ENCODE assay signal across 8 cellular contexts in the genomic region with DNA sequence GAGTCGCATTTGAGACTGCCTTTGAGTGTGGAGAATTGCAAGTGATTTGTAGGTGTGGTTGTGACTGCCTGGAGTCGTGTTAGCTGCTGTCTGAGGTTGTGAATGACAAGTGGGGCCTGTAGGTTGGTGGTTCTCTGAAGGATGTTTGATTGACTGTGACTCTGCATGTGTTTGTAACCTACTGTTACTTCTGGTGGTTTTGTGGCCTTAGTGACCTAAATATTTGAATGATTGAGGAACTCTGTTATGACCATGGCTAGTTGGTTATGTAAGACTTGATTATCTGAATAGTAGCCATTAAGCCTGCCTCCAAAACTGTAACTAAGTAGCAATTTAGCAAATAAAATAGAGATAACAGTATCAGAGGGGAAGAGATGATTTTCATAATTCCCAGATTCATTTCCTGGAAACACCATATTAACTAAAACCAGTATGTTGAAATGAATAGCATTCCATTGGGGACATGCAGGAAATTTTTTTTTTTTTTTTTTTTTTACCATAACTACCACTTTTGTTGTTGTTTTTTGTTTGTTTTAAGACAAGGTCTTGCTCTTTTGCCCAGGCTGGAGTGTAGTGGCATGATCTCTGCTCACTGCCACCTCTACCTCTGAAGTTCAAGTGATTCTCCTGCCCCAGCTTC. TPM values are rescaled to one million over a fixed set of nuclear protein-coding genes. Genes with fewer than 3 reads are reported as not detected.
DNase-seq lines count a peak whose midpoint lies in the region; ATAC-seq and TF ChIP-seq lines count a peak whose summit lies in the region.

No MANE protein-coding gene starts in this region.

- ATAC-seq in right cardiac atrium: no peak
- ATAC-seq in GM21528 (IDR thresholded peaks at IDR 0.05; ENCODE audit: low FRiP score, unreplicated experiment): no peak
- no peak for ATAC-seq in HG03469 (IDR thresholded peaks at IDR 0.05; ENCODE audit: unreplicated experiment)

- in situ Hi-C loops in GM23248 (cut with MboI): no loop called here

- H3K9me3 ChIP-seq in GM23248 (ENCODE audit: low read depth) (no peaks in the 10 kb centered on the region), right cardiac atrium (ENCODE audit: control insufficient read depth, low read length) (no peaks in the 10 kb centered on the region), smooth muscle cell (replicated peaks; ENCODE audit: low read depth) (no peaks in the 10 kb centered on the region)

- TF ChIP-seq CTCF in BJ (IDR thresholded peaks at IDR 0.05; ENCODE audit: insufficient read depth, low read depth, low read length) (no peak), WI38 (IDR thresholded peaks at IDR 0.05; ENCODE audit: low read depth, low read length) (no peak), smooth muscle cell (IDR thresholded peaks at IDR 0.05; ENCODE audit: borderline replicate concordance, insufficient read depth, poor library complexity, severe bottlenecking) (no peak)

- H3K79me2 ChIP-seq in GM23248 (ENCODE audit: insufficient read depth): peaks cover 32% of the 10 kb centered on the region
- H3K79me2 ChIP-seq in smooth muscle cell (ENCODE audit: low read depth): no peaks in the 10 kb centered on the region

- 0 out of 2 replicates have a peak, but pooled peaks cover 4% of the 10 kb centered on the region for H3K4me1 ChIP-seq in GM23248 (ENCODE audit: insufficient read depth)
- H3K4me1 ChIP-seq in right cardiac atrium (ENCODE audit: control insufficient read depth, insufficient read depth, low read length): peaks cover 1% of the 10 kb centered on the region
- peaks cover 5% of the 10 kb centered on the region for H3K4me1 ChIP-seq in smooth muscle cell (ENCODE audit: low read depth)

- WGBS in GM23248 (ENCODE audit: low coverage in 1 of 2, low lambda C conversion rate in 2 of 2, missing lambda C conversion rate in 2 of 2), 2 experiments: 3 to 4% methylated on average over 2 of the region's 2 CpGs
- 3% methylated on average over 2 of the region's 2 CpGs for WGBS in right cardiac atrium
- WGBS in smooth muscle cell (ENCODE audit: low lambda C conversion rate): 2% methylated on average over 2 of the region's 2 CpGs

- H2AFZ ChIP-seq in GM23248: peak overlapping the region; percentile 96
- peak overlapping the region; percentile 100 for H2AFZ ChIP-seq in smooth muscle cell (ENCODE audit: low read depth)

- intact Hi-C loops in right cardiac atrium (cut with DNase I): no loop called here

- no peaks in the 10 kb centered on the region for H3K9me2 ChIP-seq in GM23248 (ENCODE audit: insufficient read depth)

- H3K27ac ChIP-seq in GM23248 (no peak overlapping the region), right cardiac atrium (ENCODE audit: low read length) (peak overlapping the region; percentile 92), smooth muscle cell (ENCODE audit: low read depth) (no peak overlapping the region)

- POLR2A ChIA-PET in BJ (lab: Charles Lee): no interaction called here

- H3K27me3 ChIP-seq in BJ (ENCODE audit: control insufficient read depth, insufficient read depth, low read length): no peaks in the 10 kb centered on the region
- H3K27me3 ChIP-seq in GM23248 (replicated peaks; ENCODE audit: insufficient read depth): no peaks in the 10 kb centered on the region
- no peaks in the 10 kb centered on the region for H3K27me3 ChIP-seq in right cardiac atrium (ENCODE audit: control insufficient read depth, insufficient read depth)
- no peaks in the 10 kb centered on the region for H3K27me3 ChIP-seq in smooth muscle cell (ENCODE audit: low read depth)

- no peaks in the 10 kb centered on the region for H3K36me3 ChIP-seq in BJ (ENCODE audit: control insufficient read depth, insufficient read depth, low read length)
- 0 out of 2 replicates have a peak, but pooled peaks cover 5% of the 10 kb centered on the region for H3K36me3 ChIP-seq in GM23248 (ENCODE audit: low read depth)
- peaks cover 19% of the 10 kb centered on the region for H3K36me3 ChIP-seq in smooth muscle cell (ENCODE audit: low read depth)

- H3K4me2 ChIP-seq in GM23248 (ENCODE audit: unreplicated experiment) (peak overlapping the region; percentile 90), smooth muscle cell (peak overlapping the region; percentile 100)

- H3K9ac ChIP-seq in GM23248 (peak overlapping the region; percentile 86), smooth muscle cell (ENCODE audit: low read depth) (peak overlapping the region; percentile 75)

- H4K20me1 ChIP-seq in GM23248 (ENCODE audit: insufficient read depth) (no peaks in the 10 kb centered on the region), smooth muscle cell (ENCODE audit: low read depth) (no peaks in the 10 kb centered on the region)

- CTCF ChIA-PET in BJ (lab: Yijun Ruan, JAX): interaction anchor here (1.3 kb wide), 1 partner anchor 10 kb away, joined by 5 read pairs; no protein-coding TSS in a partner anchor

- peak overlapping the region; percentile 54 for H3K4me3 ChIP-seq in BJ (ENCODE audit: low read depth, low read length)
- H3K4me3 ChIP-seq in GM23248: peak overlapping the region; percentile 97
- H3K4me3 ChIP-seq in WI38 (ENCODE audit: low read depth, low read length): peak overlapping the region; percentile 79
- peak overlapping the region; percentile 91 for H3K4me3 ChIP-seq in right cardiac atrium (ENCODE audit: low read length)
- peak overlapping the region; percentile 84 for H3K4me3 ChIP-seq in smooth muscle cell

- H3F3A ChIP-seq in GM23248 (ENCODE audit: insufficient read depth) (no peaks in the 10 kb centered on the region; the same call in 1 of the 2 replicates), smooth muscle cell (ENCODE audit: low read depth) (peaks cover 3% of the 10 kb centered on the region)

- DNase-seq in BJ (ENCODE audit: low read depth) (no peak), GM23248 (no peak), right cardiac atrium (no peak), smooth muscle cell (lab: John Stamatoyannopoulos, UW; ENCODE audit: unreplicated experiment) (no peak), pons (ENCODE audit: low spot score) (no peak)

RNA-seq across cellular contexts. Expression of a gene that starts 0.8 kb away (rescaled TPM):
- polyA plus RNA-seq in BJ (2011; rRNA removed): 0.60 and 1.1 TPM in 2 replicates
- polyA minus RNA-seq in BJ (2011; rRNA and poly(A)+ RNA removed): 1.9 and 2.5 TPM in 2 replicates
- 7.1 and 11.1 TPM in 2 replicates for total RNA-seq in GM23248 (2014; rRNA removed; shearing (Covaris generic))
- polyA plus RNA-seq in GM23248 (2016; fragmentation: Nextera tagmentation; extraction: Ambion mirVana): 4.8 and 5.3 TPM in 2 replicates
- 10 to 100 TPM; 14.1 to 18.7 (median 16.0) TPM for total RNA-seq in right cardiac atrium
- 3.9 TPM for polyA plus RNA-seq in right cardiac atrium
- total RNA-seq in smooth muscle cell: 6.0 and 8.9 TPM in 2 replicates
- 3.0 and 3.5 TPM in 2 replicates for polyA plus RNA-seq in smooth muscle cell

RNA-seq across cellular contexts. Expression of a gene that starts 32.9 kb away (rescaled TPM):
- 2.7 and 4.7 TPM in 2 replicates for polyA plus RNA-seq in BJ (2011; rRNA removed)
- 4.4 and 5.3 TPM in 2 replicates for polyA minus RNA-seq in BJ (2011; rRNA and poly(A)+ RNA removed)
- 8.5 and 15.0 TPM in 2 replicates for total RNA-seq in GM23248 (2014; rRNA removed; shearing (Covaris generic))
- polyA plus RNA-seq in GM23248 (2016; fragmentation: Nextera tagmentation; extraction: Ambion mirVana): 6.1 and 6.3 TPM in 2 replicates
- total RNA-seq in right cardiac atrium: 10 to 100 TPM; 13.9 to 15.8 (median 14.3) TPM
- 7.4 TPM for polyA plus RNA-seq in right cardiac atrium
- 9.3 and 10.0 TPM in 2 replicates for total RNA-seq in smooth muscle cell
- polyA plus RNA-seq in smooth muscle cell: 2.9 and 3.5 TPM in 2 replicates
